11 cellular contexts compared by ENCODE assay signal in genomic region chr11:93524173-93524536, GRCh38. TPM values are rescaled to one million over a fixed set of nuclear protein-coding genes. Genes with fewer than 3 reads are reported as not detected.
DNase-seq lines count a peak whose midpoint lies in the region; ATAC-seq, FAIRE-seq and TF ChIP-seq lines count a peak whose summit lies in the region.
"Had no signal": no experiment of that assay in that cellular context is flagged by ENCODE, and none has a peak within 500 bp of the region (broad histone marks: within the 10 kb centered on the region; RNA-seq: fewer than 3 reads in every experiment).

No MANE protein-coding gene starts in this region.

- WGBS in mammary epithelial cell (ENCODE audit: low coverage, missing lambda C conversion rate), result 82% methylated on average over 6 of the region's 6 CpGs
- whole genome bisulfite sequencing in upper lobe of left lung, 2 donors, result 34 to 57% methylated on average over 6 of the region's 6 CpGs

- no peaks in the 10 kb centered on the region for H3K79me2 ChIP-seq in mammary epithelial cell (ENCODE audit: insufficient read depth, low read length)

- H4K20me1 ChIP-seq in mammary epithelial cell (ENCODE audit: insufficient read depth, low read length), result no peaks in the 10 kb centered on the region

- no peaks in the 10 kb centered on the region for H3K9me3 ChIP-seq in breast epithelium
- H3K9me3 ChIP-seq in mammary epithelial cell (replicated peaks; ENCODE audit: insufficient read depth, low read length), result no peaks in the 10 kb centered on the region
- H3K9me3 ChIP-seq in upper lobe of left lung, result no peaks in the 10 kb centered on the region
- H3K9me3 ChIP-seq in kidney (ENCODE audit: control insufficient read depth in 1 of 2, low read length in 2 of 2), result no peaks in the 10 kb centered on the region
- H3K9me3 ChIP-seq: right lobe of liver, suprapubic skin had no signal

- H3K27ac Mint-ChIP-seq in T-cell, result peak overlapping the region; percentile 71 to 76

- in situ Hi-C loops in mammary epithelial cell (cut with MboI; ENCODE audit: low sequenced_read_pairs in 2 of 2), result no loop called here

- no peak overlapping the region for H2AFZ ChIP-seq in mammary epithelial cell (ENCODE audit: low read depth, low read length)

- no peak for TF ChIP-seq CTCF in breast epithelium (IDR thresholded peaks at IDR 0.05)
- TF ChIP-seq CTCF in mammary epithelial cell (conservative IDR thresholded peaks at IDR 0.05 in 1 of 2, IDR thresholded peaks at IDR 0.05 in 1 of 2; ENCODE audit: extremely low read depth in 1 of 2, insufficient read depth in 1 of 2, low read depth in 1 of 2, low read length in 2 of 2), result no peak
- TF ChIP-seq CTCF in upper lobe of left lung (IDR thresholded peaks at IDR 0.05), result no peak
- no peak for TF ChIP-seq CTCF in kidney (IDR thresholded peaks at IDR 0.05; ENCODE audit: borderline replicate concordance, extremely low read depth, insufficient read depth)

- H3K4me1 ChIP-seq in breast epithelium (peaks cover under 1 to 28% of the 10 kb centered on the region in 2 donors), mammary epithelial cell (ENCODE audit: insufficient read depth, low read length) (no peaks in the 10 kb centered on the region), upper lobe of left lung (peaks cover 32 to 47% (median 35%) of the 10 kb centered on the region in 4 donors), kidney (ENCODE audit: control insufficient read depth in 1 of 2, insufficient read depth in 1 of 2, low read depth in 1 of 2, low read length in 2 of 2) (peaks cover 0 to 4% of the 10 kb centered on the region in 2 donors)

- dilution Hi-C loops in mammary epithelial cell (cut with HindIII; ENCODE audit: low sequenced_read_pairs), result no loop called here

- POLR2A ChIA-PET in T-cell (lab: Charles Lee), result no interaction called here

- H3K27ac ChIP-seq in breast epithelium, result peak overlapping the region; percentile 71 to 90
- no peak overlapping the region for H3K27ac ChIP-seq in mammary epithelial cell (ENCODE audit: insufficient read depth, low read depth, low read length)
- peak overlapping the region; percentile 47 to 65 (median 55) for H3K27ac ChIP-seq in upper lobe of left lung
- H3K27ac ChIP-seq in kidney (ENCODE audit: low read depth in 2 of 2, low read length in 2 of 2), result peak overlapping the region in 1 of 2 donors; percentile 35
- H3K27ac ChIP-seq: suprapubic skin had no signal

- no TSS peak for BruUV-seq in mammary epithelial cell (replicated peaks; lab: Mats Ljungman, UMichigan)

- ATAC-seq in HG02759 (IDR thresholded peaks at IDR 0.05; ENCODE audit: unreplicated experiment) (peak; percentile 35), T-cell (replicated peaks in 1 of 4) (no peak), upper lobe of left lung (ENCODE audit: low FRiP score in 2 of 2) (no peak)

- DNase-seq in breast epithelium (ENCODE audit: low spot score in 2 of 2), result no peak
- no peak for DNase-seq in mammary epithelial cell
- DNase-seq in T-cell, result no peak
- DNase-seq in upper lobe of left lung, result no peak
- no peak for DNase-seq in kidney
- no peak for DNase-seq in NCI-H510A treated with DMSO at 0.1 percent for 48 hours (lab: John Stamatoyannopoulos, UW)
- no peak for DNase-seq in iPS-NIHi11 (ENCODE audit: low spot score)
- DNase-seq: NCI-H187, right lobe of liver had no signal

- TF ChIP-seq POLR2A in breast epithelium (IDR thresholded peaks at IDR 0.05) (no peak), upper lobe of left lung (IDR thresholded peaks at IDR 0.05) (no peak)

- H3K36me3 Mint-ChIP-seq in T-cell, result no peaks in the 10 kb centered on the region

- no peak overlapping the region for H3K9ac ChIP-seq in mammary epithelial cell (ENCODE audit: insufficient read depth, low read length)
- H3K9ac ChIP-seq in kidney (ENCODE audit: low read length in 2 of 2), result no peak overlapping the region

- no peak for TF ChIP-seq EP300 in upper lobe of left lung (IDR thresholded peaks at IDR 0.05)

- no peak overlapping the region for H3K4me2 ChIP-seq in mammary epithelial cell (ENCODE audit: insufficient read depth, low read depth, low read length)

- H3K27me3 Mint-ChIP-seq in T-cell, result no peaks in the 10 kb centered on the region

- intact Hi-C loops in breast epithelium (cut with DNase I; ENCODE audit: low total_unique reads) (no loop called here), mammary epithelial cell (cut with micrococcal nuclease) (no loop called here), kidney (cut with DNase I) (no loop called here)

- H3K9me3 Mint-ChIP-seq in T-cell, result no peaks in the 10 kb centered on the region

- peaks cover 36 to 77% (median 58%) of the 10 kb centered on the region in 3 donors for H3K4me1 Mint-ChIP-seq in T-cell

- no peak for FAIRE-seq in kidney (lab: Jason Lieb, UNC)

- peak overlapping the region; percentile 7 to 45 (median 13) for H3K4me3 Mint-ChIP-seq in T-cell

- H3K36me3 ChIP-seq in breast epithelium (no peaks in the 10 kb centered on the region), mammary epithelial cell (ENCODE audit: insufficient read depth, low read length) (no peaks in the 10 kb centered on the region), upper lobe of left lung (no peaks in the 10 kb centered on the region), kidney (ENCODE audit: control insufficient read depth in 1 of 2, insufficient read depth in 2 of 2, low read length in 2 of 2) (no peaks in the 10 kb centered on the region)
- H3K36me3 ChIP-seq: right lobe of liver, suprapubic skin had no signal

- H3K27me3 ChIP-seq in breast epithelium (no peaks in the 10 kb centered on the region), mammary epithelial cell (ENCODE audit: insufficient read depth, low read length) (no peaks in the 10 kb centered on the region), upper lobe of left lung (no peaks in the 10 kb centered on the region)
- H3K27me3 ChIP-seq: right lobe of liver, suprapubic skin had no signal

- CTCF ChIA-PET in mammary epithelial cell (lab: Charles Lee; ENCODE audit: low non-redundant PET), result no interaction called here
- CTCF ChIA-PET in T-cell (lab: Charles Lee), result no interaction called here

- no peak overlapping the region for H3K4me3 ChIP-seq in breast epithelium
- no peak overlapping the region for H3K4me3 ChIP-seq in mammary epithelial cell (replicated peaks in 1 of 3; ENCODE audit: insufficient read depth in 1 of 3, low read depth in 2 of 3, low read length in 3 of 3)
- H3K4me3 ChIP-seq in upper lobe of left lung, result peak overlapping the region in 2 of 4 donors; percentile 1 to 11
- no peak overlapping the region for H3K4me3 ChIP-seq in kidney (ENCODE audit: low read length in 2 of 2)
- H3K4me3 ChIP-seq: right lobe of liver, suprapubic skin had no signal

RNA-seq across cellular contexts. Expression of gene SMCO4, which starts 19.0 kb away (rescaled TPM):
- total RNA-seq in breast epithelium (10 to 100 TPM; 13.4 to 64.4 (median 21.0) TPM), mammary epithelial cell (1 to 10 TPM; 2.2 to 3.6 TPM), T-cell (1 to 10 TPM in 4 of 5 donors, not detected in 1; 2.2 to 6.5 (median 4.7) TPM), upper lobe of left lung (10 to 100 TPM; 13.6 to 62.4 (median 42.1) TPM), kidney (33.0 TPM)
- polyA plus RNA-seq in mammary epithelial cell (3.6 TPM), kidney (ENCODE audit: insufficient read depth, low read depth, low replicate concordance) (102 TPM)
- 6.1 TPM for polyA minus RNA-seq in mammary epithelial cell
